In genomic region chr19:4473708-4474503, GRCh38 we compare ENCODE assay signal across 8 cellular contexts. TPM values are rescaled to one million over a fixed set of nuclear protein-coding genes. Genes with fewer than 3 reads are reported as not detected.
DNase-seq lines count a peak whose midpoint lies in the region; TF ChIP-seq lines count a peak whose summit lies in the region.

No MANE protein-coding gene starts in this region.

- peak overlapping the region; percentile 69 for H3K4me2 ChIP-seq in DOHH2 (ENCODE audit: low read length)
- peak overlapping the region; percentile 97 for H3K4me2 ChIP-seq in OCI-LY3 (ENCODE audit: low read length)

- H3K9me3 Mint-ChIP-seq in osteocyte (ENCODE audit: unreplicated experiment) (no peaks in the 10 kb centered on the region), Calu3 (ENCODE audit: low read depth, unreplicated experiment) (no peaks in the 10 kb centered on the region)

- peaks cover 33% of the 10 kb centered on the region for H3K79me2 ChIP-seq in DOHH2 (ENCODE audit: control insufficient read depth, low read length)
- peaks cover 33% of the 10 kb centered on the region for H3K79me2 ChIP-seq in OCI-LY3 (ENCODE audit: low read length)

- H3K4me3 Mint-ChIP-seq in osteocyte (ENCODE audit: unreplicated experiment) (peak overlapping the region; percentile 84), Calu3 (ENCODE audit: low read depth, unreplicated experiment) (no peak overlapping the region)

- peaks cover 13% of the 10 kb centered on the region for H3K36me3 Mint-ChIP-seq in osteocyte (ENCODE audit: unreplicated experiment)
- peaks cover 20% of the 10 kb centered on the region for H3K36me3 Mint-ChIP-seq in Calu3 (ENCODE audit: insufficient read depth, unreplicated experiment)

- TF ChIP-seq CTCF in DOHH2 (IDR thresholded peaks at IDR 0.05; ENCODE audit: low read depth, low read length, poor library complexity, severe bottlenecking) (no peak), OCI-LY3 (IDR thresholded peaks at IDR 0.05; ENCODE audit: low read depth, low read length) (no peak), osteocyte (IDR thresholded peaks at IDR 0.05) (no peak), Calu3 (IDR thresholded peaks at IDR 0.05; ENCODE audit: unreplicated experiment) (no peak)

- H3F3A ChIP-seq in DOHH2 (ENCODE audit: control insufficient read depth, insufficient read depth): peaks cover 9% of the 10 kb centered on the region

- H3K27ac Mint-ChIP-seq in osteocyte (ENCODE audit: unreplicated experiment) (peak overlapping the region; percentile 88), Calu3 (ENCODE audit: unreplicated experiment) (no peak overlapping the region)

- no peak overlapping the region for H2AFZ ChIP-seq in OCI-LY3 (ENCODE audit: low read depth, low read length)

- H3K27me3 Mint-ChIP-seq in osteocyte (ENCODE audit: unreplicated experiment): no peaks in the 10 kb centered on the region
- H3K27me3 Mint-ChIP-seq in Calu3 (ENCODE audit: unreplicated experiment): no peaks in the 10 kb centered on the region

- H3K27ac ChIP-seq in DOHH2 (ENCODE audit: low read depth, low read length) (no peak overlapping the region), OCI-LY3 (ENCODE audit: low read length) (peak overlapping the region; percentile 17), ectodermal cell (ENCODE audit: insufficient read depth, low read depth, low read length, poor library complexity, severe bottlenecking) (peak overlapping the region; percentile 61)

- peak overlapping the region; percentile 93 for H3K9ac ChIP-seq in OCI-LY3 (ENCODE audit: low read length)

- H3K27me3 ChIP-seq in DOHH2 (ENCODE audit: control insufficient read depth, low read length) (no peaks in the 10 kb centered on the region), OCI-LY3 (ENCODE audit: low read depth, low read length) (no peaks in the 10 kb centered on the region), ectodermal cell (ENCODE audit: control insufficient read depth, insufficient read depth, low read length, poor library complexity, severe bottlenecking) (no peaks in the 10 kb centered on the region)

- intact Hi-C loops in Calu3 (cut with micrococcal nuclease; ENCODE audit: unreplicated experiment): no loop called here

- H3K4me3 ChIP-seq in DOHH2 (ENCODE audit: low read length): peak overlapping the region; percentile 82
- peak overlapping the region; percentile 93 for H3K4me3 ChIP-seq in OCI-LY3 (ENCODE audit: low read length)
- peak overlapping the region; percentile 77 for H3K4me3 ChIP-seq in ectodermal cell (ENCODE audit: insufficient read depth, low read depth, low read length)

- no peaks in the 10 kb centered on the region for H3K9me2 ChIP-seq in DOHH2 (replicated peaks; ENCODE audit: control insufficient read depth, low read length)

- H3K4me1 Mint-ChIP-seq in osteocyte (ENCODE audit: unreplicated experiment): peaks cover 22% of the 10 kb centered on the region
- no peaks in the 10 kb centered on the region for H3K4me1 Mint-ChIP-seq in Calu3 (ENCODE audit: low read depth, unreplicated experiment)

- WGBS in ectodermal cell, 2 experiments: 23% methylated on average over 25 of the region's 25 CpGs

- CTCF ChIA-PET in Calu3 (lab: Charles Lee): no interaction called here

- no TSS peak for BruUV-seq in Calu3 (replicated peaks; lab: Mats Ljungman, UMichigan)

- H3K9me3 ChIP-seq in DOHH2 (ENCODE audit: control insufficient read depth, insufficient read depth, low read length) (no peaks in the 10 kb centered on the region), OCI-LY3 (ENCODE audit: insufficient read depth, low read length) (no peaks in the 10 kb centered on the region), ectodermal cell (ENCODE audit: control insufficient read depth, low read length) (no peaks in the 10 kb centered on the region)

- H4K20me1 ChIP-seq in DOHH2 (ENCODE audit: control insufficient read depth, insufficient read depth, low read depth, low read length): no peaks in the 10 kb centered on the region
- no peaks in the 10 kb centered on the region for H4K20me1 ChIP-seq in OCI-LY3 (ENCODE audit: insufficient read depth, low read length)

- DNase-seq in osteocyte (ENCODE audit: extremely low spot score, unreplicated experiment): no peak
- DNase-seq in iPS-NIHi11 (ENCODE audit: low spot score): no peak
- DNase-seq in SHP77 (lab: John Stamatoyannopoulos, UW): no peak
- no peak for DNase-seq in Calu3
- DNase-seq in effector CD4-positive, alpha-beta T cell: no peak

- H3K36me3 ChIP-seq in DOHH2 (ENCODE audit: control insufficient read depth, low read length): peaks cover 26% of the 10 kb centered on the region
- H3K36me3 ChIP-seq in OCI-LY3 (replicated peaks; ENCODE audit: low read depth, low read length): peaks cover 17% of the 10 kb centered on the region
- H3K36me3 ChIP-seq in ectodermal cell (ENCODE audit: control insufficient read depth, insufficient read depth, low read length): peaks cover 16% of the 10 kb centered on the region

- peaks cover 29% of the 10 kb centered on the region for H3K4me1 ChIP-seq in DOHH2 (ENCODE audit: control insufficient read depth, low read length)
- peaks cover 19% of the 10 kb centered on the region for H3K4me1 ChIP-seq in OCI-LY3 (ENCODE audit: low read length)
- H3K4me1 ChIP-seq in ectodermal cell (ENCODE audit: control insufficient read depth, insufficient read depth, low read length): peaks cover 12% of the 10 kb centered on the region

RNA-seq across cellular contexts. Expression of gene HDGFL2, which starts 1.8 kb away (rescaled TPM):
- 143 TPM for polyA plus RNA-seq in ectodermal cell (2013, experiment 1 of 4)
- 135 TPM for polyA plus RNA-seq in ectodermal cell (2013, experiment 2 of 4)
- 108 TPM for polyA plus RNA-seq in ectodermal cell (2013, experiment 3 of 4)
- 110 TPM for polyA plus RNA-seq in ectodermal cell (2013, experiment 4 of 4)
- total RNA-seq in osteocyte: 59.8 and 68.8 TPM in 2 replicates
- 31.9 and 40.6 TPM in 2 replicates for total RNA-seq in Calu3 (2022)

RNA-seq across cellular contexts. Expression of gene UBXN6, which starts 16.3 kb away (rescaled TPM):
- 33.3 TPM for polyA plus RNA-seq in ectodermal cell (2013, experiment 1 of 4)
- 34.6 TPM for polyA plus RNA-seq in ectodermal cell (2013, experiment 2 of 4)
- polyA plus RNA-seq in ectodermal cell (2013, experiment 3 of 4): 29.3 TPM
- polyA plus RNA-seq in ectodermal cell (2013, experiment 4 of 4): 29.2 TPM
- total RNA-seq in osteocyte: 96.8 and 106 TPM in 2 replicates
- total RNA-seq in Calu3 (2022): 38.9 and 47.1 TPM in 2 replicates

RNA-seq across cellular contexts. Expression of gene PLIN4, which starts 44.4 kb away (rescaled TPM):
- polyA plus RNA-seq in ectodermal cell (2013, experiment 1 of 4): 0.19 TPM
- 0.14 TPM for polyA plus RNA-seq in ectodermal cell (2013, experiment 2 of 4)
- 0.11 TPM for polyA plus RNA-seq in ectodermal cell (2013, experiment 3 of 4)
- polyA plus RNA-seq in ectodermal cell (2013, experiment 4 of 4): 0.12 TPM
- total RNA-seq in osteocyte: not detected in 2 replicates
- total RNA-seq in Calu3 (2022): 1.1 and 2.3 TPM in 2 replicates
